23 cellular contexts compared by ENCODE assay signal in genomic region chr7:31410265-31410664, GRCh38.
A peak's percentile ranks its signal among the peaks of the same experiment; 100 is the strongest.
DNase-seq lines count a peak whose midpoint lies in the region; FAIRE-seq lines count a peak whose summit lies in the region.
"Had no signal": no experiment of that assay in that cellular context is flagged by ENCODE, and none has a peak within 500 bp of the region (broad histone marks: within the 10 kb centered on the region; RNA-seq: fewer than 3 reads in every experiment).

No MANE protein-coding gene starts in this region.

- H3K27me3 ChIP-seq in MG63, result no peaks in the 10 kb centered on the region
- H3K27me3 ChIP-seq: BE2C had no signal

- no peak for FAIRE-seq in RCC 7860 (lab: Jason Lieb, UNC)

- H3K27ac ChIP-seq in epithelial cell of prostate, result peak overlapping the region; percentile 11
- H3K27ac ChIP-seq: GM23248, HL-60, PC-9, RWPE1 had no signal

- no peaks in the 10 kb centered on the region for H3K9me3 ChIP-seq in MG63
- H3K9me3 ChIP-seq: BE2C had no signal

- DNase-seq in ELR (ENCODE audit: low read depth) (peak; percentile 87), RCC 7860 (ENCODE audit: low spot score) (peak; percentile 53), epithelial cell of prostate (ENCODE audit: low read depth, low spot score) (no peak), MG63 (no peak), putamen (ENCODE audit: low spot score) (no peak), NCI-H1436 treated with DMSO at 0.1 percent for 48 hours (lab: John Stamatoyannopoulos, UW) (no peak), GM03348 (ENCODE audit: low spot score) (no peak)
- DNase-seq: ACHN; BE2C; CD8-positive, alpha-beta memory T cell; DMS79 treated with DMSO at 0.1 percent for 48 hours; GM23248; H7; NCI-H1105 treated with DMSO at 0.1 percent for 48 hours; NCI-H2029; NCI-H446; NCI-H524 treated with DMSO at 0.1 percent for 48 hours; NCI-H82; NK-92 treated with Interleukin-12 subunit alpha and Interleukin-12 subunit beta, amount 100 ng/mL, for 24 hours; SHP77 treated with DMSO at 0.1 percent for 48 hours had no signal

- H3K36me3 ChIP-seq in MG63, result no peaks in the 10 kb centered on the region
- H3K36me3 ChIP-seq: BE2C had no signal

- H3K4me3 ChIP-seq in MG63, result no peak overlapping the region
- H3K4me3 ChIP-seq: GM23248, PC-9 had no signal

Comparison
In these comparisons a context has a peak if more than half of its experiments do, and no peak if none do; other contexts are left out.
1. DNase-seq: peak in ELR (single experiment) and RCC 7860 (single experiment); none in epithelial cell of prostate (single experiment), MG63 (single experiment), putamen (single experiment), NCI-H1436 treated with DMSO at 0.1 percent for 48 hours (single experiment) and GM03348 (single experiment).